1 cellular context compared by ENCODE assay signal in genomic region chr1:161702250-161702649, GRCh38.
A peak's percentile ranks its signal among the peaks of the same experiment; 100 is the strongest.
TF ChIP-seq lines count a peak whose summit lies in the region.

No MANE protein-coding gene starts in this region.

TF ChIP-seq in HepG2, 621 proteins besides CTCF, POLR2A, EP300 and RAD21 (continued from another document and continues in another):
- peak; percentile 58; the same call in 1 of the 2 replicates for TF ChIP-seq HOXA3 (CRISPR knock-in tag; IDR thresholded peaks at IDR 0.05)
- peak; percentile 60; the same call in 1 of the 2 replicates for TF ChIP-seq ARID3A (IDR thresholded peaks at IDR 0.05; ENCODE audit: low read depth, low read length)
- TF ChIP-seq THAP11 (CRISPR knock-in tag; IDR thresholded peaks at IDR 0.05): peak; percentile 62
- peak; percentile 71 for TF ChIP-seq PAXIP1 (CRISPR knock-in tag; conservative IDR thresholded peaks at IDR 0.05)
- no peak for TF ChIP-seq ESRRA (CRISPR knock-in tag; IDR thresholded peaks at IDR 0.05; ENCODE audit: low read depth)
- peak; percentile 53; the same call in 1 of the 2 replicates for TF ChIP-seq ZNF350 (CRISPR knock-in tag; IDR thresholded peaks at IDR 0.05; ENCODE audit: borderline replicate concordance, low read depth)
- TF ChIP-seq ZNF335 (CRISPR knock-in tag; IDR thresholded peaks at IDR 0.05): 0 out of 2 replicates have a peak, but pooled peaks have one; percentile 33
- no peak for TF ChIP-seq MTA3 (CRISPR knock-in tag; IDR thresholded peaks at IDR 0.05)
- TF ChIP-seq ZNF792 (CRISPR knock-in tag; IDR thresholded peaks at IDR 0.05): peak; percentile 72
- TF ChIP-seq KDM1A (CRISPR knock-in tag; IDR thresholded peaks at IDR 0.05): peak; percentile 83
- 0 out of 2 replicates have a peak, but pooled peaks have one; percentile 32 for TF ChIP-seq RERE (CRISPR knock-in tag; IDR thresholded peaks at IDR 0.05; ENCODE audit: low read depth)
- no peak for TF ChIP-seq SOX13 (IDR thresholded peaks at IDR 0.05)
- peak in 1 of 2 experiments; percentile 80; a peak in 2 of 4 replicates for TF ChIP-seq SOX13 (CRISPR knock-in tag; conservative IDR thresholded peaks at IDR 0.05 in 1 of 2, IDR thresholded peaks at IDR 0.05 in 1 of 2)
- TF ChIP-seq EHMT2 (IDR thresholded peaks at IDR 0.05; ENCODE audit: borderline replicate concordance, low read depth, low read length): peak; percentile 56; the same call in 1 of the 2 replicates
- peak; percentile 86 for TF ChIP-seq BCL6 (CRISPR knock-in tag; IDR thresholded peaks at IDR 0.05)
- peak; percentile 49; the same call in 1 of the 2 replicates for TF ChIP-seq DRAP1 (CRISPR knock-in tag; IDR thresholded peaks at IDR 0.05)
- TF ChIP-seq RBAK (CRISPR knock-in tag; IDR thresholded peaks at IDR 0.05): no peak
- TF ChIP-seq ZBTB20 (CRISPR knock-in tag; IDR thresholded peaks at IDR 0.05; ENCODE audit: borderline replicate concordance, low read depth): peak; percentile 39; the same call in 1 of the 2 replicates
- 0 out of 2 replicates have a peak, but pooled peaks have one; percentile 32 for TF ChIP-seq TP53 (CRISPR knock-in tag; conservative IDR thresholded peaks at IDR 0.05)
- TF ChIP-seq ZNF225 (CRISPR knock-in tag; IDR thresholded peaks at IDR 0.05): no peak
- peak; percentile 96 for TF ChIP-seq ADNP (CRISPR knock-in tag; IDR thresholded peaks at IDR 0.05)
- no peak for TF ChIP-seq ATF5 (CRISPR knock-in tag; IDR thresholded peaks at IDR 0.05; ENCODE audit: low read depth)
- TF ChIP-seq POLR2AphosphoS2 (IDR thresholded peaks at IDR 0.05; ENCODE audit: low read depth, low read length): no peak
- TF ChIP-seq HNF4A (CRISPR knock-in tag; IDR thresholded peaks at IDR 0.05): peak; percentile 56
- TF ChIP-seq NR2F6 (IDR thresholded peaks at IDR 0.05): no peak
- peak; percentile 78 for TF ChIP-seq NR2F6 (CRISPR knock-in tag; IDR thresholded peaks at IDR 0.05)
- peak; percentile 92 for TF ChIP-seq ELF1 (CRISPR knock-in tag; IDR thresholded peaks at IDR 0.05)
- peak; percentile 98 for TF ChIP-seq SKI (IDR thresholded peaks at IDR 0.05; ENCODE audit: partially characterized antibody)
- no peak for TF ChIP-seq ZNF749 (CRISPR knock-in tag; IDR thresholded peaks at IDR 0.05; ENCODE audit: borderline replicate concordance)
- TF ChIP-seq ZNF784 (CRISPR knock-in tag; IDR thresholded peaks at IDR 0.05; ENCODE audit: borderline replicate concordance): peak; percentile 41; the same call in 1 of the 2 replicates
- TF ChIP-seq, protein P1, sequence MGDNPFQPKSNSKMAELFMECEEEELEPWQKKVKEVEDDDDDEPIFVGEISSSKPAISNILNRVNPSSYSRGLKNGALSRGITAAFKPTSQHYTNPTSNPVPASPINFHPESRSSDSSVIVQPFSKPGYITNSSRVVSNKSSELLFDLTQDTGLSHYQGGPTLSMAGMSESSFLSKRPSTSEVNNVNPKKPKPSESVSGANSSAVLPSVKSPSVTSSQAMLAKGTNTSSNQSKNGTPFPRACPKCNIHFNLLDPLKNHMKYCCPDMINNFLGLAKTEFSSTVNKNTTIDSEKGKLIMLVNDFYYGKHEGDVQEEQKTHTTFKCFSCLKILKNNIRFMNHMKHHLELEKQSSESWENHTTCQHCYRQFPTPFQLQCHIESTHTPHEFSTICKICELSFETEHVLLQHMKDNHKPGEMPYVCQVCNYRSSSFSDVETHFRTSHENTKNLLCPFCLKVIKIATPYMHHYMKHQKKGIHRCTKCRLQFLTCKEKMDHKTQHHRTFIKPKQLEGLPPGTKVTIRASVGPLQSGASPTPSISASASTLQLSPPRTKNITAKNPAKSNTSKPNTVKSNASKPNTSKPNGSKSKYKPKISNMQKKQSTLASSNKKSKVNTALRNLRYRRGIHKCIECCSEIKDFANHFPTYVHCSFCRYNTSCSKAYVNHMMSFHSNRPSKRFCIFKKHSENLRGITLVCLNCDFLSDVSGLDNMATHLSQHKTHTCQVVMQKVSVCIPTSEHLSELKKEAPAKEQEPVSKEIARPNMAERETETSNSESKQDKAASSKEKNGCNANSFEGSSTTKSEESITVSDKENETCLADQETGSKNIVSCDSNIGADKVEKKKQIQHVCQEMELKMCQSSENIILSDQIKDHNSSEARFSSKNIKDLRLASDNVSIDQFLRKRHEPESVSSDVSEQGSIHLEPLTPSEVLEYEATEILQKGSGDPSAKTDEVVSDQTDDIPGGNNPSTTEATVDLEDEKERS (CRISPR knock-in tag; IDR thresholded peaks at IDR 0.05): peak; percentile 73; the same call in 1 of the 2 replicates
- TF ChIP-seq MEIS1 (CRISPR knock-in tag; IDR thresholded peaks at IDR 0.05; ENCODE audit: borderline replicate concordance): 0 out of 2 replicates have a peak, but pooled peaks have one; percentile 67
- peak; percentile 68; the same call in 1 of the 2 replicates for TF ChIP-seq MEF2D (CRISPR knock-in tag; IDR thresholded peaks at IDR 0.05)
- peak; percentile 85 for TF ChIP-seq RXRB (CRISPR knock-in tag; IDR thresholded peaks at IDR 0.05; ENCODE audit: borderline replicate concordance)
- peak; percentile 78 for TF ChIP-seq RARA (CRISPR knock-in tag; IDR thresholded peaks at IDR 0.05)
- TF ChIP-seq, protein P2, sequence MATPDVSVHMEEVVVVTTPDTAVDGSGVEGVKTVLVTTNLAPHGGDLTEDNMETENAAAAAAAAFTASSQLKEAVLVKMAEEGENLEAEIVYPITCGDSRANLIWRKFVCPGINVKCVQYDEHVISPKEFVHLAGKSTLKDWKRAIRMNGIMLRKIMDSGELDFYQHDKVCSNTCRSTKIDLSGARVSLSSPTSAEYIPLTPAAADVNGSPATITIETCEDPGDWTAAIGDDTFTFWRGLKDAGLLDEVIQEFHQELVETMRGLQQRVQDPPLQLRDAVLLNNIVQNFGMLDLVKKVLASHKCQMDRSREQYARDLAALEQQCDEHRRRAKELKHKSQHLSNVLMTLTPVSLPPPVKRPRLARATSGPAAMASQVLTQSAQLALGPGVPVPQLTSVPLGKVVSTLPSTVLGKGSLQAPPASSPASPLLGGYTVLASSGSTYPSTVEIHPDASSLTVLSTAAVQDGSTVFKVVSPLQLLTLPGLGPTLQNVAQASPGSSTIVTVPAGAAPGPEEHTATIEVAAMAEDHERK (CRISPR knock-in tag; IDR thresholded peaks at IDR 0.05; ENCODE audit: low read depth): no peak
- TF ChIP-seq CHD4 (IDR thresholded peaks at IDR 0.05; ENCODE audit: borderline replicate concordance, low read length): peak; percentile 76
- peak; percentile 83 for TF ChIP-seq ZMYM4 (CRISPR knock-in tag; IDR thresholded peaks at IDR 0.05)
- 0 out of 2 replicates have a peak, but pooled peaks have one; percentile 20 for TF ChIP-seq ZNF12 (CRISPR knock-in tag; IDR thresholded peaks at IDR 0.05)
- TF ChIP-seq, protein P3, sequence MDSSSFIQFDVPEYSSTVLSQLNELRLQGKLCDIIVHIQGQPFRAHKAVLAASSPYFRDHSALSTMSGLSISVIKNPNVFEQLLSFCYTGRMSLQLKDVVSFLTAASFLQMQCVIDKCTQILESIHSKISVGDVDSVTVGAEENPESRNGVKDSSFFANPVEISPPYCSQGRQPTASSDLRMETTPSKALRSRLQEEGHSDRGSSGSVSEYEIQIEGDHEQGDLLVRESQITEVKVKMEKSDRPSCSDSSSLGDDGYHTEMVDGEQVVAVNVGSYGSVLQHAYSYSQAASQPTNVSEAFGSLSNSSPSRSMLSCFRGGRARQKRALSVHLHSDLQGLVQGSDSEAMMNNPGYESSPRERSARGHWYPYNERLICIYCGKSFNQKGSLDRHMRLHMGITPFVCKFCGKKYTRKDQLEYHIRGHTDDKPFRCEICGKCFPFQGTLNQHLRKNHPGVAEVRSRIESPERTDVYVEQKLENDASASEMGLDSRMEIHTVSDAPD (CRISPR knock-in tag; IDR thresholded peaks at IDR 0.05): peak; percentile 54; the same call in 1 of the 2 replicates
- TF ChIP-seq SALL1 (CRISPR knock-in tag; IDR thresholded peaks at IDR 0.05): peak; percentile 83
